Comparison of ENCODE assay signal across 9 cellular contexts in genomic region chr1:1421147-1421906, GRCh38. TPM values are rescaled to one million over a fixed set of nuclear protein-coding genes. Genes with fewer than 3 reads are reported as not detected.
DNase-seq lines count a peak whose midpoint lies in the region; ATAC-seq and TF ChIP-seq lines count a peak whose summit lies in the region.
"Had no signal": no experiment of that assay in that cellular context is flagged by ENCODE, and none has a peak within 500 bp of the region (broad histone marks: within the 10 kb centered on the region; RNA-seq: fewer than 3 reads in every experiment).

TSS of gene ANKRD65 (minus strand) at chr1:1421276. CDS start at chr1:1421005, 271 bp downstream.

- intact Hi-C loops in sigmoid colon (cut with DNase I), result loop anchor here (2.0 kb wide), 1 partner anchor 19 kb away; no protein-coding TSS in a partner anchor

- H3K9me3 ChIP-seq in sigmoid colon, result no peaks in the 10 kb centered on the region

- H3K36me3 ChIP-seq in sigmoid colon, result no peaks in the 10 kb centered on the region

- TF ChIP-seq EP300 in sigmoid colon (IDR thresholded peaks at IDR 0.05), result no peak

- ATAC-seq in GM21737 (IDR thresholded peaks at IDR 0.05; ENCODE audit: unreplicated experiment) (no peak), GM21367 (IDR thresholded peaks at IDR 0.05; ENCODE audit: unreplicated experiment) (no peak)

- TF ChIP-seq POLR2A in sigmoid colon (IDR thresholded peaks at IDR 0.05), result no peak

- 77 to 81% methylated on average over 18 of the region's 18 CpGs for WGBS in sigmoid colon, 2 donors

- peak within 1 kb of the TSS in 3 of 4 donors; percentile 51 to 60 (median 58) for H3K4me3 ChIP-seq in sigmoid colon

- POLR2A ChIA-PET in GM10248 (lab: Yijun Ruan, JAX), result no interaction called here

- TF ChIP-seq CTCF in GM10248 (IDR thresholded peaks at IDR 0.05; ENCODE audit: control extremely low read depth, extremely low read depth, low read depth, missing control alignments) (no peak), sigmoid colon (IDR thresholded peaks at IDR 0.05) (no peak)

- peaks cover 0 to 31% (median 23%) of the 10 kb centered on the region in 4 donors for H3K4me1 ChIP-seq in sigmoid colon

- DNase-seq in GM10248 (ENCODE audit: extremely low spot score), result peak; percentile 20
- DNase-seq in NCI-H774 (lab: John Stamatoyannopoulos, UW), result peak; percentile 31
- peak; percentile 74 for DNase-seq in globus pallidus (ENCODE audit: low spot score)
- no peak for DNase-seq in sigmoid colon
- no peak for DNase-seq in stimulated activated CD4-positive, alpha-beta T cell treated with anti-CD3 and anti-CD28 coated beads, Interleukin-4, amount 100 ng/mL, for 24 hours
- DNase-seq in SK-N-DZ (ENCODE audit: low spot score), result no peak
- DNase-seq: effector CD8-positive, alpha-beta T cell had no signal

- no peaks in the 10 kb centered on the region for H3K27me3 ChIP-seq in sigmoid colon

- CTCF ChIA-PET in GM10248 (lab: Yijun Ruan, JAX), result interaction anchor here (1.4 kb wide), 1 partner anchor 20 kb away, joined by 7 read pairs; no protein-coding TSS in a partner anchor

- peak within 1 kb of the TSS in 3 of 4 donors; percentile 61 to 87 (median 71) for H3K27ac ChIP-seq in sigmoid colon

RNA-seq across cellular contexts. Expression of gene ANKRD65, which starts in this region (rescaled TPM):
- 10 to 100 TPM; 10.0 to 23.0 (median 15.8) TPM for total RNA-seq in sigmoid colon
- polyA plus RNA-seq in sigmoid colon, result 1 to 10 TPM in 2 of 3 donors, under 1 TPM in 1; 0.69 to 5.4 (median 3.8) TPM
- polyA plus RNA-seq in SK-N-DZ (2014; cell fraction: cytosol; rRNA removed), result 0.81 TPM in 1 of 2 replicates, not detected in the other
- 0.90 and 0.97 TPM in 2 replicates for polyA plus RNA-seq in SK-N-DZ (2014; cell fraction: nucleus; rRNA removed)

Comparison
In these comparisons a context has a peak if more than half of its experiments do, and no peak if none do; other contexts are left out.
1. DNase-seq: peak in GM10248 (single experiment), NCI-H774 (single experiment) and globus pallidus (single experiment); none in sigmoid colon (single experiment), stimulated activated CD4-positive, alpha-beta T cell treated with anti-CD3 and anti-CD28 coated beads, Interleukin-4, amount 100 ng/mL, for 24 hours (single experiment) and SK-N-DZ (single experiment).